In genomic region chr1:15847100-15847892, GRCh38 we compare ENCODE assay signal across 8 cellular contexts. TPM values are rescaled to one million over a fixed set of nuclear protein-coding genes. Genes with fewer than 3 reads are reported as not detected.
DNase-seq lines count a peak whose midpoint lies in the region; ATAC-seq and TF ChIP-seq lines count a peak whose summit lies in the region.

A gene with protein sequence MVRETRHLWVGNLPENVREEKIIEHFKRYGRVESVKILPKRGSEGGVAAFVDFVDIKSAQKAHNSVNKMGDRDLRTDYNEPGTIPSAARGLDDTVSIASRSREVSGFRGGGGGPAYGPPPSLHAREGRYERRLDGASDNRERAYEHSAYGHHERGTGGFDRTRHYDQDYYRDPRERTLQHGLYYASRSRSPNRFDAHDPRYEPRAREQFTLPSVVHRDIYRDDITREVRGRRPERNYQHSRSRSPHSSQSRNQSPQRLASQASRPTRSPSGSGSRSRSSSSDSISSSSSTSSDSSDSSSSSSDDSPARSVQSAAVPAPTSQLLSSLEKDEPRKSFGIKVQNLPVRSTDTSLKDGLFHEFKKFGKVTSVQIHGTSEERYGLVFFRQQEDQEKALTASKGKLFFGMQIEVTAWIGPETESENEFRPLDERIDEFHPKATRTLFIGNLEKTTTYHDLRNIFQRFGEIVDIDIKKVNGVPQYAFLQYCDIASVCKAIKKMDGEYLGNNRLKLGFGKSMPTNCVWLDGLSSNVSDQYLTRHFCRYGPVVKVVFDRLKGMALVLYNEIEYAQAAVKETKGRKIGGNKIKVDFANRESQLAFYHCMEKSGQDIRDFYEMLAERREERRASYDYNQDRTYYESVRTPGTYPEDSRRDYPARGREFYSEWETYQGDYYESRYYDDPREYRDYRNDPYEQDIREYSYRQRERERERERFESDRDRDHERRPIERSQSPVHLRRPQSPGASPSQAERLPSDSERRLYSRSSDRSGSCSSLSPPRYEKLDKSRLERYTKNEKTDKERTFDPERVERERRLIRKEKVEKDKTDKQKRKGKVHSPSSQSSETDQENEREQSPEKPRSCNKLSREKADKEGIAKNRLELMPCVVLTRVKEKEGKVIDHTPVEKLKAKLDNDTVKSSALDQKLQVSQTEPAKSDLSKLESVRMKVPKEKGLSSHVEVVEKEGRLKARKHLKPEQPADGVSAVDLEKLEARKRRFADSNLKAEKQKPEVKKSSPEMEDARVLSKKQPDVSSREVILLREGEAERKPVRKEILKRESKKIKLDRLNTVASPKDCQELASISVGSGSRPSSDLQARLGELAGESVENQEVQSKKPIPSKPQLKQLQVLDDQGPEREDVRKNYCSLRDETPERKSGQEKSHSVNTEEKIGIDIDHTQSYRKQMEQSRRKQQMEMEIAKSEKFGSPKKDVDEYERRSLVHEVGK (N-terminal part only) (plus strand): TSS chr1:15847707. CDS start chr1:15848068, 361 bp downstream.

- H3K4me3 ChIP-seq in liver (ENCODE audit: low read depth in 1 of 3, low read length in 3 of 3), result peak within 1 kb of the TSS; percentile 93 to 99 (median 98)

- peak; percentile 99 for DNase-seq in NCI-H82 (lab: John Stamatoyannopoulos, UW)
- peak; percentile 97 for DNase-seq in activated CD4-positive, alpha-beta T cell treated with anti-CD3 and anti-CD28 coated beads, Interleukin-2, amount 50 U/mL, for 48 hours
- DNase-seq in dermis blood vessel endothelial cell, result peak; percentile 98
- peak; percentile 99 for DNase-seq in stimulated activated CD4-positive, alpha-beta T cell treated with anti-CD3 and anti-CD28 coated beads, Interleukin-4, amount 100 ng/mL, for 1 hour

- under 1% methylated on average over 86 of the region's 86 CpGs for WGBS in liver

- TF ChIP-seq RAD21 in liver (IDR thresholded peaks at IDR 0.05), result peak in 1 of 2 donors; percentile 19

- H3K9ac ChIP-seq in liver (ENCODE audit: low read depth in 1 of 2, low read length in 2 of 2), result peak within 1 kb of the TSS; percentile 93 to 99

- H3K9me3 ChIP-seq in liver (ENCODE audit: control insufficient read depth in 4 of 4, low read length in 3 of 4), result no peaks in the 10 kb centered on the region

- no peaks in the 10 kb centered on the region for H3K36me3 ChIP-seq in liver (ENCODE audit: control insufficient read depth in 4 of 4, insufficient read depth in 3 of 4, low read depth in 1 of 4, low read length in 3 of 4)

- H3K4me1 ChIP-seq in liver (ENCODE audit: control insufficient read depth in 4 of 4, insufficient read depth in 4 of 4, low read length in 3 of 4), result peaks cover 12 to 56% (median 41%) of the 10 kb centered on the region in 4 donors

- no peaks in the 10 kb centered on the region for H3K27me3 ChIP-seq in liver (ENCODE audit: control insufficient read depth in 4 of 4, insufficient read depth in 4 of 4, low read length in 3 of 4)

- H3K27ac ChIP-seq in C4-2B (peak within 1 kb of the TSS; percentile 99), liver (ENCODE audit: low read depth in 1 of 2, low read length in 2 of 2) (peak within 1 kb of the TSS; percentile 98)

- TF ChIP-seq CTCF in C4-2B (conservative IDR thresholded peaks at IDR 0.05) (no peak), liver (IDR thresholded peaks at IDR 0.05; ENCODE audit: low read depth, low read length, missing input control) (peak; percentile 15)

- ATAC-seq in GM19438 (IDR thresholded peaks at IDR 0.05; ENCODE audit: low read depth, unreplicated experiment), result peak; percentile 47
- ATAC-seq in HG03575 (IDR thresholded peaks at IDR 0.05; ENCODE audit: extremely low read depth, insufficient number of reproducible peaks, low FRiP score, unreplicated experiment), result peak; percentile 25

TF ChIP-seq in liver, 16 proteins besides CTCF, POLR2A, EP300 and RAD21:
- no peak for TF ChIP-seq JUND (IDR thresholded peaks at IDR 0.05)
- no peak for TF ChIP-seq HNF4A (conservative IDR thresholded peaks at IDR 0.05)
- TF ChIP-seq GABPA (IDR thresholded peaks at IDR 0.05 in 1 of 2, conservative IDR thresholded peaks at IDR 0.05 in 1 of 2), result no peak
- TF ChIP-seq HNF4G (IDR thresholded peaks at IDR 0.05), result no peak
- TF ChIP-seq FOXA2 (IDR thresholded peaks at IDR 0.05), result no peak
- TF ChIP-seq RXRA (IDR thresholded peaks at IDR 0.05), result peak; percentile 2 to 25
- TF ChIP-seq, protein P1, sequence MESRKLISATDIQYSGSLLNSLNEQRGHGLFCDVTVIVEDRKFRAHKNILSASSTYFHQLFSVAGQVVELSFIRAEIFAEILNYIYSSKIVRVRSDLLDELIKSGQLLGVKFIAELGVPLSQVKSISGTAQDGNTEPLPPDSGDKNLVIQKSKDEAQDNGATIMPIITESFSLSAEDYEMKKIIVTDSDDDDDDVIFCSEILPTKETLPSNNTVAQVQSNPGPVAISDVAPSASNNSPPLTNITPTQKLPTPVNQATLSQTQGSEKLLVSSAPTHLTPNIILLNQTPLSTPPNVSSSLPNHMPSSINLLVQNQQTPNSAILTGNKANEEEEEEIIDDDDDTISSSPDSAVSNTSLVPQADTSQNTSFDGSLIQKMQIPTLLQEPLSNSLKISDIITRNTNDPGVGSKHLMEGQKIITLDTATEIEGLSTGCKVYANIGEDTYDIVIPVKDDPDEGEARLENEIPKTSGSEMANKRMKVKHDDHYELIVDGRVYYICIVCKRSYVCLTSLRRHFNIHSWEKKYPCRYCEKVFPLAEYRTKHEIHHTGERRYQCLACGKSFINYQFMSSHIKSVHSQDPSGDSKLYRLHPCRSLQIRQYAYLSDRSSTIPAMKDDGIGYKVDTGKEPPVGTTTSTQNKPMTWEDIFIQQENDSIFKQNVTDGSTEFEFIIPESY (IDR thresholded peaks at IDR 0.05), result no peak
- TF ChIP-seq, protein P2, sequence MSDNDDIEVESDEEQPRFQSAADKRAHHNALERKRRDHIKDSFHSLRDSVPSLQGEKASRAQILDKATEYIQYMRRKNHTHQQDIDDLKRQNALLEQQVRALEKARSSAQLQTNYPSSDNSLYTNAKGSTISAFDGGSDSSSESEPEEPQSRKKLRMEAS (IDR thresholded peaks at IDR 0.05), result no peak
- TF ChIP-seq TAF1 (conservative IDR thresholded peaks at IDR 0.05), result no peak
- peak; percentile 60 for TF ChIP-seq YY1 (IDR thresholded peaks at IDR 0.05)
- TF ChIP-seq, protein P3, sequence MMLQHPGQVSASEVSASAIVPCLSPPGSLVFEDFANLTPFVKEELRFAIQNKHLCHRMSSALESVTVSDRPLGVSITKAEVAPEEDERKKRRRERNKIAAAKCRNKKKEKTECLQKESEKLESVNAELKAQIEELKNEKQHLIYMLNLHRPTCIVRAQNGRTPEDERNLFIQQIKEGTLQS (IDR thresholded peaks at IDR 0.05), result no peak
- TF ChIP-seq NR2F2 (IDR thresholded peaks at IDR 0.05), result no peak
- TF ChIP-seq REST (IDR thresholded peaks at IDR 0.05), result peak; percentile 79
- peak in 1 of 2 donors; percentile 50 for TF ChIP-seq EGR1 (IDR thresholded peaks at IDR 0.05; ENCODE audit: low read depth in 2 of 2)
- TF ChIP-seq FOXA1 (IDR thresholded peaks at IDR 0.05), result no peak
- TF ChIP-seq SP1 (IDR thresholded peaks at IDR 0.05), result peak; percentile 9

RNA-seq across cellular contexts. Expression of the gene that starts here (rescaled TPM):
- 22.0 and 28.1 TPM in 2 replicates for total RNA-seq in dermis blood vessel endothelial cell
- 10 to 100 TPM; 17.9 to 29.4 TPM for total RNA-seq in liver
- 10 to 100 TPM in 1 of 2 donors, 1 to 10 TPM in 1; 7.4 to 12.4 TPM for polyA plus RNA-seq in liver

Comparison
In these comparisons a context has a peak if more than half of its experiments do, and no peak if none do; other contexts are left out.
1. Peak in every context shown above with its lines: DNase-seq, ATAC-seq, H3K4me3 ChIP-seq and H3K27ac ChIP-seq.